18 cellular contexts compared by ENCODE assay signal in the genomic region with DNA sequence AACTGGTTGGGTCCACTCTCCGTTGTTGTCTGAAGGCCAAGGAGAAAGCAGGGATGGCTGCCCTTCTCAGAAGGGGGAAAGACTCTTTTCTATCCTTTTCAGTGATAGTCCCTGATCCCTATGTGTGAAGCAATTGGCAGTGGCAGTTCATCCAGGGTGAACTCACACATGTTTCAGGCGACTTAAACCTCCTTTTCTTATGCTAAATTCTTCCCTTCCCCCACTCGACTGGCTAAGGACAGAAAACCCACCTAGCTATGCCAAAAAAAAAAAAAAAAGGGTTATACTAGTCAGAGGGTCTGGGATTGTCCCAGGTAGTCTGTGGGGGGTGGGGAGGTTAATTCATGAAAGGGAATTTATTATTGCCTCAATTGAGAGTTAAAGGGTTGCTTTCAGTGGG.
"Had no signal": no experiment of that assay in that cellular context is flagged by ENCODE, and none has a peak within 500 bp of the region (broad histone marks: within the 10 kb centered on the region; RNA-seq: fewer than 3 reads in every experiment).

No MANE protein-coding gene starts in this region.

- H3K9me3 ChIP-seq: adrenal gland, gastrocnemius medialis, heart left ventricle, left lung, prostate gland, right atrium auricular region, tibial nerve, uterus had no signal

- H3K4me3 ChIP-seq: adrenal gland, gastrocnemius medialis, heart left ventricle, left lung, prostate gland, right atrium auricular region, tibial nerve, uterus had no signal

- H3K4me1 ChIP-seq: adrenal gland, gastrocnemius medialis, heart left ventricle, left lung, prostate gland, right atrium auricular region, tibial nerve, uterus had no signal

- H3K27me3 ChIP-seq: adrenal gland, gastrocnemius medialis, left lung, right atrium auricular region, tibial nerve, uterus had no signal

- H3K27ac ChIP-seq: adrenal gland, gastrocnemius medialis, heart left ventricle, left lung, prostate gland, right atrium auricular region, tibial nerve, uterus had no signal

- FAIRE-seq: bronchial epithelial cell had no signal

- H3K36me3 ChIP-seq: adrenal gland, gastrocnemius medialis, heart left ventricle, left lung, prostate gland, right atrium auricular region, tibial nerve, uterus had no signal

- DNase-seq: activated CD4-positive, alpha-beta T cell treated with anti-CD3 and anti-CD28 coated beads, Interleukin-2, amount 50 U/mL, for 1 hour; activated CD8-positive, alpha-beta memory T cell treated with anti-CD3 and anti-CD28 coated beads, Interleukin-2, amount 50 U/mL, for 4 hours; activated gamma-delta T cell; activated T-cell treated with anti-CD3 and anti-CD28 coated beads, Interleukin-2, amount 50 U/mL, for 72 hours; adrenal gland; cerebellar nuclear complex; cortex of kidney; gastrocnemius medialis; heart left ventricle; left lung; stimulated activated CD4-positive, alpha-beta T cell treated with anti-CD3 and anti-CD28 coated beads, Interleukin-2, amount 100 ng/mL, for 24 hours; stimulated activated naive CD8-positive, alpha-beta T cell treated with anti-CD3 and anti-CD28 coated beads, Interleukin-15, Interleukin-2, amounts not matched to agents 100 U/mL and 50 U/mL, for 24 hours; T1000; uterus had no signal
